In genomic region chr4:73714647-73715046, GRCh38 we compare ENCODE assay signal across 17 cellular contexts. TPM values are rescaled to one million over a fixed set of nuclear protein-coding genes. Genes with fewer than 3 reads are reported as not detected.
DNase-seq lines count a peak whose midpoint lies in the region; ATAC-seq and TF ChIP-seq lines count a peak whose summit lies in the region.
"Had no signal": no experiment of that assay in that cellular context is flagged by ENCODE, and none has a peak within 500 bp of the region (broad histone marks: within the 10 kb centered on the region; RNA-seq: fewer than 3 reads in every experiment).

No MANE protein-coding gene starts in this region.

- intact Hi-C loops in PC-3 (cut with micrococcal nuclease), result no loop called here

- ATAC-seq in PC-3 (no peak), HG03025 (IDR thresholded peaks at IDR 0.05; ENCODE audit: low FRiP score, unreplicated experiment) (no peak)

- no peaks in the 10 kb centered on the region for H3K36me3 ChIP-seq in PC-3 (ENCODE audit: low read depth, low read length)
- H3K36me3 ChIP-seq: HAP-1 had no signal

- H3K4me1 ChIP-seq in PC-3 (ENCODE audit: insufficient read depth, low read length), result peaks cover 49% of the 10 kb centered on the region
- H3K4me1 ChIP-seq: HAP-1 had no signal

- H3K27me3 ChIP-seq in PC-3 (ENCODE audit: low read length), result no peaks in the 10 kb centered on the region

- no peaks in the 10 kb centered on the region for H3K79me2 ChIP-seq in PC-3 (ENCODE audit: low read length)

- H3K9ac ChIP-seq in PC-3 (ENCODE audit: low read length), result peak overlapping the region; percentile 31

- no peak overlapping the region for H3K4me3 ChIP-seq in PC-3 (ENCODE audit: low read length)
- H3K4me3 ChIP-seq: HAP-1 had no signal

- H3F3A ChIP-seq in PC-3 (ENCODE audit: low read length, unreplicated experiment), result peaks cover 8% of the 10 kb centered on the region

- H4K20me1 ChIP-seq in PC-3 (ENCODE audit: low read length), result no peaks in the 10 kb centered on the region

- BruUV-seq in PC-3 (replicated peaks; lab: Mats Ljungman, UMichigan), result no TSS peak

- CTCF ChIA-PET in PC-3 (lab: Charles Lee), result no interaction called here

- H3K9me2 ChIP-seq in PC-3 (replicated peaks; ENCODE audit: low read length), result no peaks in the 10 kb centered on the region

- H2AFZ ChIP-seq in PC-3 (ENCODE audit: low read length), result no peak overlapping the region

- peak overlapping the region; percentile 84 for H3K27ac ChIP-seq in PC-3 (ENCODE audit: low read length)
- H3K27ac ChIP-seq in epithelial cell of prostate, result peak overlapping the region; percentile 52

- POLR2A ChIA-PET in PC-3 (lab: Charles Lee; ENCODE audit: unreplicated experiment), result interaction anchor here (0.6 kb wide), 1 partner anchor 397 kb away, joined by 4 read pairs; no protein-coding TSS in a partner anchor

- no peaks in the 10 kb centered on the region for H3K9me3 ChIP-seq in PC-3 (ENCODE audit: low read length)
- H3K9me3 ChIP-seq: HAP-1 had no signal

- H3K4me2 ChIP-seq in PC-3 (ENCODE audit: low read length), result no peak overlapping the region

- DNase-seq in PC-3 (no peak), epithelial cell of prostate (ENCODE audit: low read depth, low spot score) (no peak), kidney tubule cell (ENCODE audit: low spot score) (peak; percentile 25), NCI-H2196 (lab: John Stamatoyannopoulos, UW; ENCODE audit: unreplicated experiment) (no peak), NCI-H2029 treated with DMSO at 0.1 percent for 48 hours (lab: John Stamatoyannopoulos, UW) (no peak), NCI-H2107 treated with DMSO at 0.1 percent for 48 hours (lab: John Stamatoyannopoulos, UW; ENCODE audit: unreplicated experiment) (no peak)
- DNase-seq: C1 segment of cervical spinal cord; Calu3; CD4-positive, alpha-beta memory T cell; COR-L47; DMS53; DMS79 treated with DMSO at 0.1 percent for 48 hours; GOT3; HFFc6 had no signal

- no peak for TF ChIP-seq CTCF in PC-3 (conservative IDR thresholded peaks at IDR 0.05; ENCODE audit: low read depth, low read length)

RNA-seq across cellular contexts. Expression of gene CXCL8, which starts 25.7 kb away (rescaled TPM):
- total RNA-seq in PC-3 (2014; rRNA removed), result 360 and 477 TPM in 2 replicates
- total RNA-seq: G401 had no signal
